ENCODE assay signal across 8 cellular contexts in genomic region chr2:179440642-179441251, GRCh38.
DNase-seq lines count a peak whose midpoint lies in the region; ATAC-seq and TF ChIP-seq lines count a peak whose summit lies in the region.

No MANE protein-coding gene starts in this region.

- intact Hi-C loops in Right ventricle myocardium superior (cut with DNase I) (no loop called here), tibial artery (cut with DNase I; ENCODE audit: low total_unique reads) (no loop called here)

- no peak for ATAC-seq in Right ventricle myocardium superior (ENCODE audit: poor library complexity)
- ATAC-seq in HG03354 (IDR thresholded peaks at IDR 0.05; ENCODE audit: poor library complexity, severe bottlenecking, unreplicated experiment) = peak; percentile 70
- no peak for ATAC-seq in HG02870 (IDR thresholded peaks at IDR 0.05; ENCODE audit: unreplicated experiment)
- ATAC-seq in GM18858 (IDR thresholded peaks at IDR 0.05; ENCODE audit: unreplicated experiment) = no peak

- H3K27me3 ChIP-seq in right atrium auricular region = no peaks in the 10 kb centered on the region
- H3K27me3 ChIP-seq in tibial artery = no peaks in the 10 kb centered on the region

- H3K27ac ChIP-seq in right atrium auricular region = no peak overlapping the region
- no peak overlapping the region for H3K27ac ChIP-seq in tibial artery

- no peaks in the 10 kb centered on the region for H3K36me3 ChIP-seq in right atrium auricular region
- H3K36me3 ChIP-seq in tibial artery = no peaks in the 10 kb centered on the region

- H3K4me1 ChIP-seq in right atrium auricular region (peaks cover 0 to 29% of the 10 kb centered on the region in 2 donors), tibial artery (no peaks in the 10 kb centered on the region)

- DNase-seq in right atrium auricular region (ENCODE audit: low spot score) (no peak), Right ventricle myocardium superior (no peak), RPMI7951 (ENCODE audit: low read depth) (peak; percentile 31), foreskin fibroblast (peak in 1 of 2 donors; percentile 58), tibial artery (no peak)

- H3K9me3 ChIP-seq in right atrium auricular region (no peaks in the 10 kb centered on the region), tibial artery (no peaks in the 10 kb centered on the region)

- TF ChIP-seq CTCF in right atrium auricular region (IDR thresholded peaks at IDR 0.05) (peak; percentile 55 to 66), foreskin fibroblast (IDR thresholded peaks at IDR 0.05; ENCODE audit: low read depth, low read length) (peak; percentile 63), tibial artery (IDR thresholded peaks at IDR 0.05) (peak; percentile 48 to 49)

- no peak overlapping the region for H3K4me3 ChIP-seq in right atrium auricular region
- H3K4me3 ChIP-seq in foreskin fibroblast (ENCODE audit: low read depth in 1 of 2, low read length in 2 of 2) = no peak overlapping the region
- H3K4me3 ChIP-seq in tibial artery = no peak overlapping the region
